ENCODE assay signal across 1 cellular context in genomic region chr6:8435093-8435844, GRCh38.
TF ChIP-seq lines count a peak whose summit lies in the region.

Gene SLC35B3, minus strand, starts transcription at chr6:8435545.

TF ChIP-seq in K562, 482 proteins besides CTCF, POLR2A, EP300 and RAD21 (continued from another document and continues in another):
- peak; percentile 51; the same call in 1 of the 2 replicates for TF ChIP-seq HOMEZ (CRISPR knock-in tag; IDR thresholded peaks at IDR 0.05)
- TF ChIP-seq ZC3H4 (CRISPR knock-in tag; IDR thresholded peaks at IDR 0.05; ENCODE audit: borderline replicate concordance) = no peak
- 0 out of 2 replicates have a peak, but pooled peaks have one; percentile 24 for TF ChIP-seq ZNF444 (CRISPR knock-in tag; IDR thresholded peaks at IDR 0.05)
- TF ChIP-seq ARID4B (CRISPR knock-in tag; IDR thresholded peaks at IDR 0.05) = peak; percentile 81; the same call in 1 of the 2 replicates
- no peak for TF ChIP-seq ZFP30 (CRISPR knock-in tag; IDR thresholded peaks at IDR 0.05; ENCODE audit: borderline replicate concordance)
- TF ChIP-seq ARID3A (IDR thresholded peaks at IDR 0.05; ENCODE audit: borderline replicate concordance, low read depth, low read length) = no peak
- TF ChIP-seq GTF2E2 (tag; IDR thresholded peaks at IDR 0.05) = no peak; the same call in 1 of the 2 replicates
- TF ChIP-seq NR4A1 (CRISPR knock-in tag; IDR thresholded peaks at IDR 0.05) = no peak
- 0 out of 2 replicates have a peak, but pooled peaks have one; percentile 53 for TF ChIP-seq NR4A1 (tag; IDR thresholded peaks at IDR 0.05)
- TF ChIP-seq MNT (conservative IDR thresholded peaks at IDR 0.05) = peak in 1 of 2 experiments; percentile 76; a peak in 3 of 4 replicates
- TF ChIP-seq ZNF133 (CRISPR knock-in tag; IDR thresholded peaks at IDR 0.05) = no peak
- no peak for TF ChIP-seq SP2 (IDR thresholded peaks at IDR 0.05; ENCODE audit: extremely low read depth, low read depth, low read length, poor library complexity, severe bottlenecking)
- TF ChIP-seq ZNF740 (CRISPR knock-in tag; IDR thresholded peaks at IDR 0.05) = peak; percentile 56; the same call in 1 of the 2 replicates
- no peak for TF ChIP-seq ZNF740 (tag; IDR thresholded peaks at IDR 0.05)
- no peak for TF ChIP-seq KAT7 (CRISPR knock-in tag; IDR thresholded peaks at IDR 0.05; ENCODE audit: borderline replicate concordance)
- TF ChIP-seq BCL6 (CRISPR knock-in tag; IDR thresholded peaks at IDR 0.05) = no peak
- no peak for TF ChIP-seq RBM17 (IDR thresholded peaks at IDR 0.05; ENCODE audit: borderline replicate concordance, low read depth, low read length)
- no peak; the same call in 1 of the 2 replicates for TF ChIP-seq CBX1 (IDR thresholded peaks at IDR 0.05; ENCODE audit: low read depth)
- no peak for TF ChIP-seq STAT5B (CRISPR knock-in tag; IDR thresholded peaks at IDR 0.05)
- no peak for TF ChIP-seq PPARD (CRISPR knock-in tag; IDR thresholded peaks at IDR 0.05)
- no peak for TF ChIP-seq ZNF232 (CRISPR knock-in tag; IDR thresholded peaks at IDR 0.05)
- TF ChIP-seq SP1 (CRISPR knock-in tag; IDR thresholded peaks at IDR 0.05) = peak; percentile 39; the same call in 1 of the 2 replicates
- TF ChIP-seq ZBTB2 (IDR thresholded peaks at IDR 0.05) = peak; percentile 96
- TF ChIP-seq ZBTB7A (IDR thresholded peaks at IDR 0.05; ENCODE audit: borderline replicate concordance, control insufficient read depth, low read depth, low read length) = peak; percentile 58
- TF ChIP-seq POU5F1 (IDR thresholded peaks at IDR 0.05; ENCODE audit: borderline replicate concordance, low read depth, low read length, partially characterized antibody) = no peak
- no peak for TF ChIP-seq ZNF764 (CRISPR knock-in tag; IDR thresholded peaks at IDR 0.05; ENCODE audit: low read depth)
- no peak for TF ChIP-seq YBX1 (IDR thresholded peaks at IDR 0.05)
- no peak for TF ChIP-seq ZHX1 (conservative IDR thresholded peaks at IDR 0.05; ENCODE audit: low read length)
- TF ChIP-seq SRF (CRISPR knock-in tag; IDR thresholded peaks at IDR 0.05) = peak in 1 of 2 experiments; percentile 60; a peak in 1 of 4 replicates
- TF ChIP-seq ZNF143 (CRISPR knock-in tag; IDR thresholded peaks at IDR 0.05) = no peak; the same call in 1 of the 2 replicates
- TF ChIP-seq ZBTB11 (CRISPR knock-in tag; IDR thresholded peaks at IDR 0.05) = peak in 2 of 3 experiments; percentile 5 to 90; a peak in 2 of 6 replicates
- no peak for TF ChIP-seq ZNF175 (CRISPR knock-in tag; IDR thresholded peaks at IDR 0.05; ENCODE audit: low read depth)
- no peak for TF ChIP-seq IFI16 (CRISPR knock-in tag; IDR thresholded peaks at IDR 0.05)
- TF ChIP-seq ZFP1 (CRISPR knock-in tag; IDR thresholded peaks at IDR 0.05) = no peak
- TF ChIP-seq ZKSCAN8 (CRISPR knock-in tag; IDR thresholded peaks at IDR 0.05) = no peak
- 0 out of 2 replicates have a peak, but pooled peaks have one; percentile 34 for TF ChIP-seq ZNF436 (CRISPR knock-in tag; IDR thresholded peaks at IDR 0.05)
- TF ChIP-seq PHTF2 (CRISPR knock-in tag; IDR thresholded peaks at IDR 0.05) = no peak
- no peak for TF ChIP-seq BRF1 (IDR thresholded peaks at IDR 0.05; ENCODE audit: borderline replicate concordance, extremely low read depth, insufficient read length)
- TF ChIP-seq LCOR (CRISPR knock-in tag; IDR thresholded peaks at IDR 0.05) = 0 out of 2 replicates have a peak, but pooled peaks have one; percentile 16
- TF ChIP-seq ZNF76 (CRISPR knock-in tag; IDR thresholded peaks at IDR 0.05; ENCODE audit: borderline replicate concordance) = no peak
- TF ChIP-seq ATF1 (CRISPR knock-in tag; IDR thresholded peaks at IDR 0.05) = no peak
- TF ChIP-seq ATF1 (tag; IDR thresholded peaks at IDR 0.05) = no peak
- no peak for TF ChIP-seq GTF2A2 (tag; IDR thresholded peaks at IDR 0.05)
- TF ChIP-seq ZNF398 (CRISPR knock-in tag; IDR thresholded peaks at IDR 0.05) = no peak
- peak; percentile 27; the same call in 1 of the 2 replicates for TF ChIP-seq MXI1 (IDR thresholded peaks at IDR 0.05; ENCODE audit: low read depth, low read length)
